Comparison of ENCODE assay signal across 8 cellular contexts in genomic region chr6:42890311-42891198, GRCh38. TPM values are rescaled to one million over a fixed set of nuclear protein-coding genes. Genes with fewer than 3 reads are reported as not detected.
A peak's percentile ranks its signal among the peaks of the same experiment; 100 is the strongest.
DNase-seq lines count a peak whose midpoint lies in the region; ATAC-seq, FAIRE-seq and TF ChIP-seq lines count a peak whose summit lies in the region.

No MANE protein-coding gene starts in this region.

- H3K27me3 ChIP-seq in right cardiac atrium (ENCODE audit: control insufficient read depth, insufficient read depth): no peaks in the 10 kb centered on the region

- ATAC-seq in HG02840 (IDR thresholded peaks at IDR 0.05; ENCODE audit: low FRiP score, unreplicated experiment) (peak; percentile 91), right cardiac atrium (peak; percentile 99)

- peak; percentile 96 for TF ChIP-seq POLR2A in GM12892 (IDR thresholded peaks at IDR 0.05; ENCODE audit: low read depth, low read length)

- H3K4me3 ChIP-seq in right cardiac atrium (ENCODE audit: low read length): peak overlapping the region; percentile 57

- peak overlapping the region; percentile 84 for H3K27ac ChIP-seq in right cardiac atrium (ENCODE audit: low read length)

- no peaks in the 10 kb centered on the region for H3K4me1 ChIP-seq in right cardiac atrium (ENCODE audit: control insufficient read depth, insufficient read depth, low read length)

- DNase-seq in GM12892 (ENCODE audit: insufficient read length): peak; percentile 90
- DNase-seq in NCI-H146 (lab: John Stamatoyannopoulos, UW): peak; percentile 99
- peak; percentile 59 to 96 (median 83) for DNase-seq in T-helper 2 cell
- peak; percentile 39 to 96 (median 88) for DNase-seq in anterior cingulate cortex (lab: John Stamatoyannopoulos, UW)
- DNase-seq in right cardiac atrium: peak; percentile 96 to 97 (median 97)
- peak; percentile 88 for DNase-seq in pulmonary artery endothelial cell (ENCODE audit: low read depth, low spot score)
- DNase-seq in urothelium cell line (ENCODE audit: low spot score): peak; percentile 95

- FAIRE-seq in GM12892 (lab: Jason Lieb, UNC): peak; percentile 90
- no peak for FAIRE-seq in urothelium cell line (lab: Jason Lieb, UNC)

- no peaks in the 10 kb centered on the region for H3K9me3 ChIP-seq in right cardiac atrium (ENCODE audit: control insufficient read depth, low read length)

- under 1% methylated on average over 63 of the region's 63 CpGs for whole genome bisulfite sequencing in right cardiac atrium

- intact Hi-C loops in right cardiac atrium (cut with DNase I): no loop called here

RNA-seq across cellular contexts. Expression of gene RPL7L1, which starts 11.1 kb away (rescaled TPM):
- polyA plus RNA-seq in GM12892 (2012; ENCODE audit: missing spikeins): 84.5 TPM
- total RNA-seq in right cardiac atrium (10 to 100 TPM; 50.5 to 59.1 (median 51.7) TPM), pulmonary artery endothelial cell (127 and 158 TPM in 2 replicates)
- polyA plus RNA-seq in right cardiac atrium: 38.7 TPM

RNA-seq across cellular contexts. Expression of gene PTCRA, which starts 25.3 kb away (rescaled TPM):
- polyA plus RNA-seq in GM12892 (2012; ENCODE audit: missing spikeins): not detected
- not detected for total RNA-seq in right cardiac atrium
- polyA plus RNA-seq in right cardiac atrium: not detected
- total RNA-seq in pulmonary artery endothelial cell: not detected in 2 replicates

RNA-seq across cellular contexts. Expression of gene CNPY3, which starts 38.7 kb away (rescaled TPM):
- 46.0 TPM for polyA plus RNA-seq in GM12892 (2012; ENCODE audit: missing spikeins)
- total RNA-seq in right cardiac atrium (10 to 100 TPM; 19.2 to 32.4 (median 28.9) TPM), pulmonary artery endothelial cell (21.2 and 41.7 TPM in 2 replicates)
- polyA plus RNA-seq in right cardiac atrium: 19.3 TPM

Comparison
In these comparisons a context has a peak if more than half of its experiments do, and no peak if none do; other contexts are left out.
1. Peak in every context shown above with its lines: DNase-seq, ATAC-seq, H3K4me3 ChIP-seq and H3K27ac ChIP-seq.